ENCODE assay signal across 21 cellular contexts in the genomic region with DNA sequence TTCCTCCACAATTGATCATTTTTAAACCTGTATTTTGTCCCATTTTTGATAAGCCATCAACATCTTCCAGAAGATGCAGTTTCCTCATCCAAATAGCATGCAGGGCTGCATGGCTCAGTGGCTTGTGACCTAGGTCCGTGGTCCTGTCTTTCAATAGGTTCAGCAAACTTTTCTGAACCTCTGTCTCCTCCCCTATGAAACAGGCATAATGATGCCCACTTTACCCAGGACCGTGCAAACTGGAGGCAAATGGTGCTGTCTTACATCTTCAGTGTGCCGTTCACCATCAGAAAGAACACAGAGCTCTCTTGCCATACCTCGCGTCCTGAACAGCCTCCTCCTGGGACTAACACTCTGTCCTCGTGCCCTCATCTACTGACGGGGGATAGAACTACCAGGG.
"Had no signal": no experiment of that assay in that cellular context is flagged by ENCODE, and none has a peak within 500 bp of the region (broad histone marks: within the 10 kb centered on the region; RNA-seq: fewer than 3 reads in every experiment).

No MANE protein-coding gene starts in this region.

- H3K27me3 ChIP-seq: dorsolateral prefrontal cortex, esophagus squamous epithelium, gastrocnemius medialis, left lung had no signal

- H3K27ac Mint-ChIP-seq: memory B cell had no signal

- ATAC-seq: heart right ventricle, left cardiac atrium, left lung, left ventricle myocardium superior, lower lobe of right lung had no signal

- H3K27ac ChIP-seq: coronary artery, dorsolateral prefrontal cortex, esophagus squamous epithelium, heart right ventricle, left lung, lower lobe of right lung had no signal

- H3K4me3 ChIP-seq: coronary artery, dorsolateral prefrontal cortex, esophagus squamous epithelium, gastrocnemius medialis, heart right ventricle, left lung, lower lobe of right lung had no signal

- H3K9me3 ChIP-seq: esophagus squamous epithelium, gastrocnemius medialis, heart right ventricle, left lung, lower lobe of right lung had no signal

- H3K4me3 Mint-ChIP-seq: memory B cell had no signal

- H3K9me3 Mint-ChIP-seq: memory B cell had no signal

- DNase-seq: dermis blood vessel endothelial cell; dorsolateral prefrontal cortex; effector CD4-positive, alpha-beta T cell; effector memory CD4-positive, alpha-beta T cell; esophagus squamous epithelium; foreskin fibroblast; foreskin melanocyte; gastrocnemius medialis; glutamatergic neuron; head of caudate nucleus; heart right ventricle; hippocampal formation; left cardiac atrium; left lung; left ventricle myocardium superior; lower lobe of right lung; mammary epithelial cell; mesendoderm; midbrain had no signal

- H3K36me3 ChIP-seq: esophagus squamous epithelium, gastrocnemius medialis, heart right ventricle, left lung, lower lobe of right lung had no signal

- H3K36me3 Mint-ChIP-seq: memory B cell had no signal
